14 cellular contexts compared by ENCODE assay signal in the genomic region with DNA sequence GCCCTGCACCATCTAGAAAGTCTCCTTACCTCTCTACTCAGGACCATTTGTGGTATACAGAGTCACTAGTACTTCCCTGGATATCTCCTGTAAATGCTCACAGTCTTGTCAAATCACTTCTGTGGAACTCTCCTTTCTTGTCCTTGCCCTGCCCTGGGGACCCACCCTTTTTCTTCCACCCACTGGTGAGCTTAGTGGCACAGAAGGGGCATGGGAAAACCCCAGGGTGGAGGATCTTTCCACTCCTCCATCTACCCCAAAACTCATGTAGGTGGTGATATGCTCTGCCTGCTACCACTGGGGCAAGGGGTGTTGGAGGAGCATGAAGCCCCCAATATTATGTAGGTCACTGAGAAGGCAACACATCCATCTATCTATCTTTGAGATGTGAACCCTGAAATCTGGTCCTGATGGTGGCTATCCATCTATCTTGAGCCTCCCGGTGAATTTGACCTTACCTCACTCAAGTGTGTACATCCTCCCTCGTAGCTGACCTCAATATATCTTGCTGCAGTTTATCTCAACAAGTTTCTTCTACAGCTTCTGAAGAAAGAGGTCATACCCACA. TPM values are rescaled to one million over a fixed set of nuclear protein-coding genes. Genes with fewer than 3 reads are reported as not detected.
A peak's percentile ranks its signal among the peaks of the same experiment; 100 is the strongest.
DNase-seq lines count a peak whose midpoint lies in the region; ATAC-seq lines count a peak whose summit lies in the region.
"Had no signal": no experiment of that assay in that cellular context is flagged by ENCODE, and none has a peak within 500 bp of the region (broad histone marks: within the 10 kb centered on the region; RNA-seq: fewer than 3 reads in every experiment).

No MANE protein-coding gene starts in this region.

- DNase-seq in activated effector memory CD4-positive, alpha-beta T cell treated with anti-CD3 and anti-CD28 coated beads, Interleukin-2, amount 50 U/mL, for 16 hours = peak; percentile 81
- DNase-seq in activated effector memory CD4-positive, alpha-beta T cell treated with Interleukin-2 at 50 U/mL for 16 hours = no peak
- DNase-seq in activated T-cell treated with anti-CD3 and anti-CD28 coated beads for 48 hours (ENCODE audit: low read depth) (peak; percentile 16), COLO829 (ENCODE audit: low spot score) (no peak)
- DNase-seq in stimulated activated naive CD8-positive, alpha-beta T cell treated with anti-CD3 and anti-CD28 coated beads, Interleukin-15, amount 100 ng/mL, for 72 hours = peak in 1 of 2 donors; percentile 22
- no peak for DNase-seq in activated CD4-positive, CD25-positive, alpha-beta regulatory T cell (lab: John Stamatoyannopoulos, UW)
- DNase-seq: cerebellar nuclear complex, GOT3, SHP77, WERI-Rb-1 had no signal

- peak overlapping the region; percentile 47 for H3K4me3 ChIP-seq in mononuclear cell (ENCODE audit: low read length)
- H3K4me3 ChIP-seq: vagina had no signal

- peak overlapping the region; percentile 91 to 97 for H3K27ac Mint-ChIP-seq in stimulated activated naive CD8-positive, alpha-beta T cell treated with anti-CD3 and anti-CD28 coated beads, Interleukin-15, amount 100 ng/mL, for 72 hours

- peak overlapping the region; percentile 92 to 93 for H3K4me3 Mint-ChIP-seq in stimulated activated naive CD8-positive, alpha-beta T cell treated with anti-CD3 and anti-CD28 coated beads, Interleukin-15, amount 100 ng/mL, for 72 hours

- H3K27me3 ChIP-seq in mononuclear cell (ENCODE audit: insufficient read depth, low read length) = no peaks in the 10 kb centered on the region
- H3K27me3 ChIP-seq: vagina had no signal

- H3K9me3 ChIP-seq in mononuclear cell (ENCODE audit: low read depth, low read length) = no peaks in the 10 kb centered on the region
- H3K9me3 ChIP-seq: vagina had no signal

- no peak for ATAC-seq in stimulated activated naive CD8-positive, alpha-beta T cell treated with anti-CD3 and anti-CD28 coated beads, Interleukin-15, amount 100 ng/mL, for 72 hours
- ATAC-seq in HG02571 (IDR thresholded peaks at IDR 0.05; ENCODE audit: unreplicated experiment) = no peak

- peaks cover 56% of the 10 kb centered on the region for H3K4me1 Mint-ChIP-seq in stimulated activated naive CD8-positive, alpha-beta T cell treated with anti-CD3 and anti-CD28 coated beads, Interleukin-15, amount 100 ng/mL, for 72 hours

- peaks cover 49% of the 10 kb centered on the region for H3K4me1 ChIP-seq in mononuclear cell (ENCODE audit: insufficient read depth, low read length)

- no peaks in the 10 kb centered on the region for H3K27me3 Mint-ChIP-seq in stimulated activated naive CD8-positive, alpha-beta T cell treated with anti-CD3 and anti-CD28 coated beads, Interleukin-15, amount 100 ng/mL, for 72 hours

- H3K9me3 Mint-ChIP-seq in stimulated activated naive CD8-positive, alpha-beta T cell treated with anti-CD3 and anti-CD28 coated beads, Interleukin-15, amount 100 ng/mL, for 72 hours = no peaks in the 10 kb centered on the region

RNA-seq across cellular contexts. Expression of gene TESPA1, which starts 0.9 kb away (rescaled TPM):
- total RNA-seq in mononuclear cell = 113 TPM
- total RNA-seq: A172 had no signal

RNA-seq across cellular contexts. Expression of gene NEUROD4, which starts 36.2 kb away (rescaled TPM):
- not detected for total RNA-seq in mononuclear cell
- total RNA-seq: A172, vagina had no signal

Comparison
In these comparisons a context has a peak if more than half of its experiments do, and no peak if none do; other contexts are left out.
1. DNase-seq: peak in activated effector memory CD4-positive, alpha-beta T cell treated with anti-CD3 and anti-CD28 coated beads, Interleukin-2, amount 50 U/mL, for 16 hours (single experiment) and activated T-cell treated with anti-CD3 and anti-CD28 coated beads for 48 hours (single experiment); none in activated effector memory CD4-positive, alpha-beta T cell treated with Interleukin-2 at 50 U/mL for 16 hours (single experiment), COLO829 (single experiment) and activated CD4-positive, CD25-positive, alpha-beta regulatory T cell (0 of 4).